In the genomic region with DNA sequence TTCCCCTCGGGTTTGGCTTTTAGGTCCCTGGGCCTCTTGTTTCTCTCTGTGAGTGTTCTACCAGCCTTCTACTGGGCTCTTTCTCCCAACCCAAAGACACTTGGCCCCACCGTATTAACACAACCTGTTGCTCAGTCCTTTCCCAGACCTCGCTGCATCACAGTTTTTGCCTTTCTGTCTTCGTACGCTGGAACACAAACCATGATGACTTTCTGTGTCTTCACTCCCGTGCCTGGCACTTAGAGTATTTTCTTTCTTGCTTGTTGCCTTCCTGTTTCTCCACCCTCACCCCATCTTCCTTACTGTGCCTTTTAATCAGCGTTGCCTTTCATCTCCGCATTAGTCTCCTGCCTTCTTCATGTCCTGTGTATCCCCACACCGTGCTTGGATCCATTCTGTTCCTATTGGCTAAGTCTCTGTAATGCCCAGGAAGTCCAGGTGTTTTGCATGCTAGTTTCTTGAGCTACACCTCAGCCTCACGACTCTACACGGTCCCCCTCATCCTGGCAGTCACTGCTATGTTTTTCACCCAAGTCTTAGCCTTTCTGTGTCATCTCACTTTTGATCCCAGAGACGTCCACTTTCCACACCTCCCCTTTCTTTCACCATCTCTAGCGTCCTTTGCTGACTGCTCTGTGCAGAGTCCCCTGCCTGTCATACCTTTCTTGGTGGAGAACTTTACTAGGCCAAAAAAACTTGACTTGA, we compare ENCODE assay signal across 7 cellular contexts. TPM values are rescaled to one million over a fixed set of nuclear protein-coding genes. Genes with fewer than 3 reads are reported as not detected.
DNase-seq lines count a peak whose midpoint lies in the region; ATAC-seq lines count a peak whose summit lies in the region.

No MANE protein-coding gene starts in this region.

- H3K4me1 Mint-ChIP-seq in activated CD4-positive, alpha-beta memory T cell treated with anti-CD3 and anti-CD28 coated beads for 36 hours (ENCODE audit: low read depth) = peaks cover 58% of the 10 kb centered on the region
- H3K4me1 Mint-ChIP-seq in stimulated activated naive CD8-positive, alpha-beta T cell treated with anti-CD3 and anti-CD28 coated beads, Interleukin-15, amount 100 ng/mL, for 72 hours = peaks cover 68% of the 10 kb centered on the region

- peak overlapping the region; percentile 85 for H3K4me3 ChIP-seq in iPS-11a (ENCODE audit: low read depth, low read length)

- POLR2A ChIA-PET in activated CD4-positive, alpha-beta memory T cell treated with anti-CD3 and anti-CD28 coated beads for 36 hours (lab: Charles Lee) = interaction anchor here (1.2 kb wide), 1 partner anchor 21 kb away, joined by 3 read pairs; no protein-coding TSS in a partner anchor

- H3K36me3 Mint-ChIP-seq in activated CD4-positive, alpha-beta memory T cell treated with anti-CD3 and anti-CD28 coated beads for 36 hours = peaks cover 10% of the 10 kb centered on the region

- DNase-seq in HT-29 (ENCODE audit: low spot score) = peak; percentile 36
- DNase-seq in activated CD4-positive, alpha-beta memory T cell treated with anti-CD3 and anti-CD28 coated beads for 36 hours = peak; percentile 15
- no peak for DNase-seq in stimulated activated naive CD8-positive, alpha-beta T cell treated with anti-CD3 and anti-CD28 coated beads, Interleukin-15, amount 100 ng/mL, for 72 hours
- no peak for DNase-seq in GDM1 (lab: John Stamatoyannopoulos, UW)
- no peak for DNase-seq in NCI-H526 treated with DMSO at 0.1 percent for 48 hours (lab: John Stamatoyannopoulos, UW)
- no peak for DNase-seq in NCI-H226

- intact Hi-C loops in activated CD4-positive, alpha-beta memory T cell treated with anti-CD3 and anti-CD28 coated beads for 36 hours (cut with micrococcal nuclease) = loop anchor here (1.0 kb wide), 3 partner anchors 11 to 30 kb away; no protein-coding TSS in a partner anchor

- CTCF ChIA-PET in activated CD4-positive, alpha-beta memory T cell treated with anti-CD3 and anti-CD28 coated beads for 36 hours (lab: Charles Lee) = interaction anchor here (0.9 to 5.8 kb wide), 4 partner anchors 27 to 107 kb away, joined by 5 to 197 read pairs (median 35); no protein-coding TSS in a partner anchor

- peak overlapping the region; percentile 81 for H3K27ac Mint-ChIP-seq in activated CD4-positive, alpha-beta memory T cell treated with anti-CD3 and anti-CD28 coated beads for 36 hours
- H3K27ac Mint-ChIP-seq in stimulated activated naive CD8-positive, alpha-beta T cell treated with anti-CD3 and anti-CD28 coated beads, Interleukin-15, amount 100 ng/mL, for 72 hours = peak overlapping the region; percentile 97 to 99

- H3K27me3 Mint-ChIP-seq in activated CD4-positive, alpha-beta memory T cell treated with anti-CD3 and anti-CD28 coated beads for 36 hours = no peaks in the 10 kb centered on the region
- no peaks in the 10 kb centered on the region for H3K27me3 Mint-ChIP-seq in stimulated activated naive CD8-positive, alpha-beta T cell treated with anti-CD3 and anti-CD28 coated beads, Interleukin-15, amount 100 ng/mL, for 72 hours

- peak overlapping the region; percentile 89 for H3K4me3 Mint-ChIP-seq in activated CD4-positive, alpha-beta memory T cell treated with anti-CD3 and anti-CD28 coated beads for 36 hours
- H3K4me3 Mint-ChIP-seq in stimulated activated naive CD8-positive, alpha-beta T cell treated with anti-CD3 and anti-CD28 coated beads, Interleukin-15, amount 100 ng/mL, for 72 hours = peak overlapping the region; percentile 92 to 96

- no peaks in the 10 kb centered on the region for H3K9me3 Mint-ChIP-seq in activated CD4-positive, alpha-beta memory T cell treated with anti-CD3 and anti-CD28 coated beads for 36 hours
- H3K9me3 Mint-ChIP-seq in stimulated activated naive CD8-positive, alpha-beta T cell treated with anti-CD3 and anti-CD28 coated beads, Interleukin-15, amount 100 ng/mL, for 72 hours = no peaks in the 10 kb centered on the region

- no peak for ATAC-seq in stimulated activated naive CD8-positive, alpha-beta T cell treated with anti-CD3 and anti-CD28 coated beads, Interleukin-15, amount 100 ng/mL, for 72 hours

RNA-seq across cellular contexts. Expression of gene MARK2, which starts 1.6 kb away (rescaled TPM):
- total RNA-seq in HT-29 (2014; rRNA removed; shearing (Covaris generic)) = 75.6 and 96.1 TPM in 2 replicates
- total RNA-seq in activated CD4-positive, alpha-beta memory T cell treated with anti-CD3 and anti-CD28 coated beads for 36 hours = 10 to 100 TPM; 20.0 to 29.0 TPM

RNA-seq across cellular contexts. Expression of gene SPINDOC, which starts 27.3 kb away (rescaled TPM):
- total RNA-seq in HT-29 (2014; rRNA removed; shearing (Covaris generic)) = 37.6 and 44.9 TPM in 2 replicates
- 10 to 100 TPM; 27.9 to 29.3 TPM for total RNA-seq in activated CD4-positive, alpha-beta memory T cell treated with anti-CD3 and anti-CD28 coated beads for 36 hours

Comparison
In these comparisons a context has a peak if more than half of its experiments do, and no peak if none do; other contexts are left out.
1. DNase-seq: peak in HT-29 (single experiment) and activated CD4-positive, alpha-beta memory T cell treated with anti-CD3 and anti-CD28 coated beads for 36 hours (single experiment); none in stimulated activated naive CD8-positive, alpha-beta T cell treated with anti-CD3 and anti-CD28 coated beads, Interleukin-15, amount 100 ng/mL, for 72 hours (0 of 2), GDM1 (single experiment), NCI-H526 treated with DMSO at 0.1 percent for 48 hours (single experiment) and NCI-H226 (single experiment).